22 cellular contexts compared by ENCODE assay signal in the genomic region with DNA sequence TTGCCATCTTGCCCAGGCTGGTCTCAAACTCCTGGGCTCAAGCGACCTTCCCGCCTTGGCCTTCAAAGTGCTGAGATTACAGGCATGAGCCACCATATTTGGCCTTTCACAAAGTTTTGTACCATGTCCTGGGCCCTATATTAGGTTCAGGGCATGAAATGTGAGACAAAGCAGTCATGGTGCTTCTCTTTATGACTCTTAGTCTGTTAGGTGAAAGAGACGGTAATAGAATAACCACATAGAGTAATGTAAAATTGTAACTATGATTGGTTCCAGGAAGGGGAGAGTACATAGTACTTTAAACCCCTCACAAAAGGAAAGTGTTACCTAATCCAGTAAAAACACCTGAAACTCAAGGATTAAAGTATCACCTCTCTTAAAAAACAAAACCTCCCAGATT.
"Had no signal": no experiment of that assay in that cellular context is flagged by ENCODE, and none has a peak within 500 bp of the region (broad histone marks: within the 10 kb centered on the region; RNA-seq: fewer than 3 reads in every experiment).

No MANE protein-coding gene starts in this region.

- H3K4me1 Mint-ChIP-seq: WTC11 had no signal

- H3K4me3 ChIP-seq: breast epithelium, heart right ventricle, left lung, sigmoid colon, transverse colon, uterus had no signal

- H3K9me3 ChIP-seq: breast epithelium, heart right ventricle, left lung, sigmoid colon, transverse colon, uterus had no signal

- H3K36me3 Mint-ChIP-seq: WTC11 had no signal

- H3K9me3 Mint-ChIP-seq: activated T-cell treated with anti-CD3 and anti-CD28 coated beads, Interleukin-2, amount 50 U/mL, for 4 hours; nephron progenitor cell; WTC11 had no signal

- H3K27ac Mint-ChIP-seq: activated CD4-positive, alpha-beta T cell treated with anti-CD3 and anti-CD28 coated beads, Interleukin-2, amount 10 ng/mL, durations not matched to agents 24 days and 14 days; activated CD8-positive, alpha-beta T cell treated with anti-CD3 and anti-CD28 coated beads, Interleukin-2, amount 10 ng/mL, durations not matched to agents 7 days and 5 days; nephron progenitor cell; WTC11 had no signal

- H3K27ac ChIP-seq: breast epithelium, heart right ventricle, left lung, sigmoid colon, transverse colon, uterus had no signal

- DNase-seq: activated CD4-positive, alpha-beta T cell treated with anti-CD3 and anti-CD28 coated beads, Interleukin-2, amount 10 ng/mL, durations not matched to agents 24 days and 14 days; activated CD8-positive, alpha-beta T cell treated with anti-CD3 and anti-CD28 coated beads, Interleukin-2, amount 10 ng/mL, durations not matched to agents 7 days and 5 days; activated effector memory CD4-positive, alpha-beta T cell treated with anti-CD3 and anti-CD28 coated beads, Interleukin-2, amount 50 U/mL, for 16 hours; activated naive CD4-positive, alpha-beta T cell treated with anti-CD3 and anti-CD28 coated beads, Interleukin-2, amount 50 U/mL, for 16 hours; activated T-cell treated with anti-CD3 and anti-CD28 coated beads, Interleukin-2, amount 50 U/mL, for 4 hours; cerebellar nuclear complex; cortex of kidney; heart right ventricle; left lung; midbrain; nephron progenitor cell; occipital lobe; posterior cingulate gyrus; sigmoid colon; stimulated activated CD4-positive, alpha-beta T cell treated with anti-CD3 and anti-CD28 coated beads, Interleukin-4, amount 100 ng/mL, for 24 hours; stimulated activated naive CD4-positive, alpha-beta T cell; substantia nigra; transverse colon; uterus had no signal

- ATAC-seq: activated CD8-positive, alpha-beta T cell treated with anti-CD3 and anti-CD28 coated beads, Interleukin-2, amount 10 ng/mL, durations not matched to agents 7 days and 5 days; activated T-cell treated with anti-CD3 and anti-CD28 coated beads, Interleukin-2, amount 50 U/mL, for 4 hours; esophagus mucosa; heart right ventricle; left lung; WTC11 had no signal

- H3K4me3 Mint-ChIP-seq: activated CD4-positive, alpha-beta T cell treated with anti-CD3 and anti-CD28 coated beads, Interleukin-2, amount 10 ng/mL, durations not matched to agents 24 days and 14 days; activated CD8-positive, alpha-beta T cell treated with anti-CD3 and anti-CD28 coated beads, Interleukin-2, amount 10 ng/mL, durations not matched to agents 7 days and 5 days; activated T-cell treated with anti-CD3 and anti-CD28 coated beads, Interleukin-2, amount 50 U/mL, for 4 hours; nephron progenitor cell; WTC11 had no signal

- H3K27me3 ChIP-seq: breast epithelium, left lung, sigmoid colon, transverse colon, uterus had no signal

- H3K4me1 ChIP-seq: breast epithelium, left lung, sigmoid colon, transverse colon, uterus had no signal

- H3K36me3 ChIP-seq: breast epithelium, heart right ventricle, left lung, sigmoid colon, transverse colon, uterus had no signal
